ENCODE assay signal across 17 cellular contexts in the genomic region with DNA sequence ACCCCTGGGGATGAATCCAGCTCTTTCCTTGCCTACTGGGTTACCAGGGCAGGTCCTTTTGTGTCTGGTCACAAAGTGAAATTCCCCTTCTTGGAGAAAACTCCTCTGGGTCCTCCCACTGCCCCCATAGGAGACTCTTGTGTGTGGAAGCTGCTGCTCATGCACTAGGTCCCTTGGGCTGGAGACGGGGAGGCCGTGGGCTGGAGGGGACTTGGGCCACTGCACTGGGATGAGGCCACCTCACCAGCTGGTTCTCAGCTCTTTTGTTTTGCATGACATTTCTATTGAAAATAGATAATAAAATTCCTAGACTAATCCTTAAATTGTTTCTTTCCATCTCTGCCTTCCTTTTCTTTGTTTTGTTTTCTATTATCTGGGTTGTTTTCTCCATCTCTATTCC.
"Had no signal": no experiment of that assay in that cellular context is flagged by ENCODE, and none has a peak within 500 bp of the region (broad histone marks: within the 10 kb centered on the region; RNA-seq: fewer than 3 reads in every experiment).

No MANE protein-coding gene starts in this region.

- H3K4me1 Mint-ChIP-seq: mesothelial cell of epicardium, nephron had no signal

- H3K9me3 Mint-ChIP-seq: memory B cell had no signal

- ATAC-seq: gastrocnemius medialis, left lung, lower lobe of right lung, psoas muscle had no signal

- H3K4me3 ChIP-seq: esophagus muscularis mucosa, gastrocnemius medialis, left lung, lower lobe of right lung, psoas muscle, sigmoid colon, skin epidermis, suprapubic skin, thyroid gland, upper lobe of left lung, uterus had no signal

- H3K27me3 ChIP-seq: gastrocnemius medialis, sigmoid colon, thyroid gland, upper lobe of left lung, uterus had no signal

- H3K36me3 Mint-ChIP-seq: memory B cell, mesothelial cell of epicardium had no signal

- H3K36me3 ChIP-seq: esophagus muscularis mucosa, gastrocnemius medialis, left lung, lower lobe of right lung, sigmoid colon, suprapubic skin, thyroid gland, upper lobe of left lung, uterus had no signal

- H3K9me3 ChIP-seq: esophagus muscularis mucosa, gastrocnemius medialis, lower lobe of right lung, psoas muscle, sigmoid colon, suprapubic skin, thyroid gland, upper lobe of left lung, uterus had no signal

- H3K4me3 Mint-ChIP-seq: memory B cell, mesothelial cell of epicardium, nephron had no signal

- DNase-seq: effector memory CD4-positive, alpha-beta T cell; gastrocnemius medialis; left lung; lower lobe of right lung; psoas muscle; sigmoid colon; stimulated activated CD4-positive, alpha-beta T cell treated with anti-CD3 and anti-CD28 coated beads, Interleukin-12 subunit alpha, Interleukin-12 subunit beta, amount 100 ng/mL, for 4 hours; stimulated activated naive CD4-positive, alpha-beta T cell; thyroid gland; uterus had no signal

- H3K27ac Mint-ChIP-seq: memory B cell, mesothelial cell of epicardium, nephron had no signal

- H3K4me1 ChIP-seq: esophagus muscularis mucosa, gastrocnemius medialis, left lung, lower lobe of right lung, psoas muscle, sigmoid colon, suprapubic skin, thyroid gland, upper lobe of left lung, uterus had no signal

- H3K27ac ChIP-seq: esophagus muscularis mucosa, gastrocnemius medialis, left lung, lower lobe of right lung, psoas muscle, sigmoid colon, skin epidermis, suprapubic skin, thyroid gland, upper lobe of left lung, uterus had no signal
